In genomic region chr3:64150527-64151238, GRCh38 we compare ENCODE assay signal across 9 cellular contexts.
A peak's percentile ranks its signal among the peaks of the same experiment; 100 is the strongest.
DNase-seq lines count a peak whose midpoint lies in the region; ATAC-seq, FAIRE-seq and TF ChIP-seq lines count a peak whose summit lies in the region.
"Had no signal": no experiment of that assay in that cellular context is flagged by ENCODE, and none has a peak within 500 bp of the region (broad histone marks: within the 10 kb centered on the region; RNA-seq: fewer than 3 reads in every experiment).

No MANE protein-coding gene starts in this region.

- peak overlapping the region; percentile 37 for H3K4me2 ChIP-seq in neural cell (ENCODE audit: low read length)

- peak; percentile 79 for TF ChIP-seq EP300 in neural cell (conservative IDR thresholded peaks at IDR 0.05; ENCODE audit: poor library complexity, severe bottlenecking)

- no peaks in the 10 kb centered on the region for H3K4me1 Mint-ChIP-seq in T-helper 2 cell treated with Interferon-gamma antibody and Interleukin-4, amounts not matched to agents 5 μg/mL and 100 μg/mL, for 36 hours (ENCODE audit: low read depth)

- no peak for FAIRE-seq in H54 (lab: Jason Lieb, UNC)

- H3K27me3 ChIP-seq in duodenal mucosa (ENCODE audit: control insufficient read depth in 1 of 2, insufficient read depth in 2 of 2, low read length in 2 of 2), result no peaks in the 10 kb centered on the region
- H3K27me3 ChIP-seq in neural cell (ENCODE audit: insufficient read depth, low read depth, low read length), result no peaks in the 10 kb centered on the region

- H3K27ac ChIP-seq in duodenal mucosa (ENCODE audit: low read depth, low read length) (peak overlapping the region; percentile 28), neural cell (ENCODE audit: low read length) (peak overlapping the region; percentile 81)

- H3K9me3 Mint-ChIP-seq in T-helper 2 cell treated with Interferon-gamma antibody and Interleukin-4, amounts not matched to agents 5 μg/mL and 100 μg/mL, for 36 hours, result no peaks in the 10 kb centered on the region

- no peaks in the 10 kb centered on the region for H3K36me3 Mint-ChIP-seq in T-helper 2 cell treated with Interferon-gamma antibody and Interleukin-4, amounts not matched to agents 5 μg/mL and 100 μg/mL, for 36 hours (ENCODE audit: low read depth)

- peak; percentile 52 for TF ChIP-seq RAD21 in neural cell (conservative IDR thresholded peaks at IDR 0.05)

- no peaks in the 10 kb centered on the region for H3K36me3 ChIP-seq in duodenal mucosa (ENCODE audit: control insufficient read depth in 1 of 2, insufficient read depth in 2 of 2, low read length in 2 of 2)
- no peaks in the 10 kb centered on the region for H3K36me3 ChIP-seq in neural cell (ENCODE audit: insufficient read depth, low read length)

- no peak overlapping the region for H3K27ac Mint-ChIP-seq in T-helper 2 cell treated with Interferon-gamma antibody and Interleukin-4, amounts not matched to agents 5 μg/mL and 100 μg/mL, for 36 hours

- H3K4me1 ChIP-seq in duodenal mucosa (ENCODE audit: control insufficient read depth in 1 of 2, insufficient read depth in 2 of 2, low read length in 2 of 2), result peaks cover 13 to 15% of the 10 kb centered on the region in 2 donors

- H4K20me1 ChIP-seq in neural cell (ENCODE audit: insufficient read depth), result no peaks in the 10 kb centered on the region

- DNase-seq in AG08396 (ENCODE audit: low spot score) (peak; percentile 80), NCI-H2171 (lab: John Stamatoyannopoulos, UW) (peak; percentile 18), H54 (ENCODE audit: insufficient read length, low spot score) (no peak), epidermal melanocyte (ENCODE audit: insufficient read length, low spot score) (no peak)
- DNase-seq in T-helper 2 cell treated with Interferon-gamma antibody and Interleukin-4, amounts not matched to agents 5 μg/mL and 100 μg/mL, for 36 hours (ENCODE audit: low spot score), result no peak
- DNase-seq: DND-41 had no signal

- H2AFZ ChIP-seq in neural cell (ENCODE audit: low read depth, low read length), result no peak overlapping the region

- no peak for TF ChIP-seq CTCF in neural cell (IDR thresholded peaks at IDR 0.05; ENCODE audit: poor library complexity, severe bottlenecking)

- TF ChIP-seq POLR2A in H54 (IDR thresholded peaks at IDR 0.05; ENCODE audit: low read depth, low read length), result no peak

- no peak overlapping the region for H3K4me3 ChIP-seq in duodenal mucosa (ENCODE audit: low read depth in 1 of 2, low read length in 2 of 2)
- H3K4me3 ChIP-seq in neural cell (ENCODE audit: low read length), result peak overlapping the region; percentile 40

- no peaks in the 10 kb centered on the region for H3K9me2 ChIP-seq in neural cell (ENCODE audit: insufficient read depth, low read length)

- no peak overlapping the region for H3K4me3 Mint-ChIP-seq in T-helper 2 cell treated with Interferon-gamma antibody and Interleukin-4, amounts not matched to agents 5 μg/mL and 100 μg/mL, for 36 hours

- peaks cover 4% of the 10 kb centered on the region for H3F3A ChIP-seq in neural cell (ENCODE audit: insufficient read depth, low read length, poor library complexity, severe bottlenecking)

- no peaks in the 10 kb centered on the region for H3K79me2 ChIP-seq in neural cell (replicated peaks; ENCODE audit: insufficient read depth, low read length)

- H3K9me3 ChIP-seq in duodenal mucosa (ENCODE audit: control insufficient read depth in 1 of 2, low read length in 2 of 2) (no peaks in the 10 kb centered on the region), neural cell (ENCODE audit: low read length) (no peaks in the 10 kb centered on the region)

- H3K9ac ChIP-seq in duodenal mucosa (ENCODE audit: low read depth in 1 of 2, low read length in 2 of 2) (no peak overlapping the region), neural cell (ENCODE audit: low read length) (peak overlapping the region; percentile 55)

- no peak for ATAC-seq in HG03457 (IDR thresholded peaks at IDR 0.05; ENCODE audit: unreplicated experiment)

- H3K27me3 Mint-ChIP-seq in T-helper 2 cell treated with Interferon-gamma antibody and Interleukin-4, amounts not matched to agents 5 μg/mL and 100 μg/mL, for 36 hours (ENCODE audit: low read depth), result no peaks in the 10 kb centered on the region

TF ChIP-seq in neural cell, 6 proteins besides CTCF, POLR2A, EP300 and RAD21:
- TF ChIP-seq EZH2 (IDR thresholded peaks at IDR 0.05; ENCODE audit: borderline replicate concordance, insufficient read depth, low read length, poor library complexity, severe bottlenecking), result no peak
- TF ChIP-seq MXI1 (conservative IDR thresholded peaks at IDR 0.05; ENCODE audit: poor library complexity, severe bottlenecking), result peak; percentile 29
- peak; percentile 42 for TF ChIP-seq POLR2AphosphoS5 (IDR thresholded peaks at IDR 0.05)
- TF ChIP-seq REST (IDR thresholded peaks at IDR 0.05; ENCODE audit: borderline replicate concordance), result no peak
- TF ChIP-seq TAF1 (IDR thresholded peaks at IDR 0.05; ENCODE audit: low read depth), result no peak
- peak; percentile 60 for TF ChIP-seq SMC3 (conservative IDR thresholded peaks at IDR 0.05; ENCODE audit: poor library complexity)

Comparison
In these comparisons a context has a peak if more than half of its experiments do, and no peak if none do; other contexts are left out.
1. DNase-seq: peak in AG08396 (single experiment) and NCI-H2171 (single experiment); none in H54 (single experiment), epidermal melanocyte (single experiment) and T-helper 2 cell treated with Interferon-gamma antibody and Interleukin-4, amounts not matched to agents 5 μg/mL and 100 μg/mL, for 36 hours (single experiment).